In genomic region chr5:171390883-171391677, GRCh38 we compare ENCODE assay signal across 10 cellular contexts. TPM values are rescaled to one million over a fixed set of nuclear protein-coding genes. Genes with fewer than 3 reads are reported as not detected.
DNase-seq lines count a peak whose midpoint lies in the region; ATAC-seq, FAIRE-seq and TF ChIP-seq lines count a peak whose summit lies in the region.
"Had no signal": no experiment of that assay in that cellular context is flagged by ENCODE, and none has a peak within 500 bp of the region (broad histone marks: within the 10 kb centered on the region; RNA-seq: fewer than 3 reads in every experiment).

No MANE protein-coding gene starts in this region.

- no peaks in the 10 kb centered on the region for H3F3A ChIP-seq in Loucy (ENCODE audit: low read depth)

- peaks cover 54% of the 10 kb centered on the region for H3K4me1 Mint-ChIP-seq in nephron progenitor cell

- no peaks in the 10 kb centered on the region for H3K9me2 ChIP-seq in Loucy (replicated peaks; ENCODE audit: low read depth, low read length)

- 42 to 54% (median 45%) methylated on average over 8 of the region's 8 CpGs for WGBS in small intestine, 3 donors

- H3K9me3 ChIP-seq in ES-I3 (ENCODE audit: control insufficient read depth, insufficient read depth, low read length) (no peaks in the 10 kb centered on the region), Loucy (ENCODE audit: insufficient read depth, low read depth, low read length) (no peaks in the 10 kb centered on the region), small intestine (ENCODE audit: control insufficient read depth, low read depth) (no peaks in the 10 kb centered on the region)
- H3K9me3 ChIP-seq: neutrophil had no signal

- no peak for DNase-seq in brain microvascular endothelial cell
- DNase-seq in nephron progenitor cell = no peak
- DNase-seq in small intestine = no peak
- DNase-seq: Right ventricle myocardium superior had no signal

- H3K4me3 Mint-ChIP-seq in nephron progenitor cell = peak overlapping the region; percentile 98

- peaks cover 72% of the 10 kb centered on the region for H3K36me3 Mint-ChIP-seq in nephron progenitor cell (ENCODE audit: low read depth)

- H3K27me3 ChIP-seq in Loucy (ENCODE audit: insufficient read depth, low read length, poor library complexity, severe bottlenecking) (no peaks in the 10 kb centered on the region), brain microvascular endothelial cell (replicated peaks) (no peaks in the 10 kb centered on the region), small intestine (ENCODE audit: control insufficient read depth in 2 of 2, insufficient read depth in 2 of 2, low read length in 2 of 2) (no peaks in the 10 kb centered on the region)
- H3K27me3 ChIP-seq: neutrophil had no signal

- TF ChIP-seq CTCF in Loucy (conservative IDR thresholded peaks at IDR 0.05; ENCODE audit: low read length) = no peak
- TF ChIP-seq CTCF in brain microvascular endothelial cell (IDR thresholded peaks at IDR 0.05; ENCODE audit: low read depth, low read length, missing control alignments) = no peak
- no peak for TF ChIP-seq CTCF in nephron progenitor cell (IDR thresholded peaks at IDR 0.05)

- peak overlapping the region; percentile 96 for H3K4me3 ChIP-seq in Loucy (ENCODE audit: low read length, poor library complexity, severe bottlenecking)
- peak overlapping the region; percentile 98 for H3K4me3 ChIP-seq in brain microvascular endothelial cell (ENCODE audit: low read depth, low read length)
- no peak overlapping the region for H3K4me3 ChIP-seq in small intestine (ENCODE audit: low read depth in 1 of 2, low read length in 2 of 2)

- no peak overlapping the region for H3K27ac ChIP-seq in brain microvascular endothelial cell
- H3K27ac ChIP-seq in small intestine (ENCODE audit: low read depth in 1 of 2, low read length in 1 of 2) = no peak overlapping the region
- H3K27ac ChIP-seq: neutrophil had no signal

- no peaks in the 10 kb centered on the region for H3K9me3 Mint-ChIP-seq in nephron progenitor cell

- H3K36me3 ChIP-seq in ES-I3 (ENCODE audit: insufficient read depth, low read length) = peaks cover 44% of the 10 kb centered on the region
- H3K36me3 ChIP-seq in Loucy (ENCODE audit: insufficient read depth, low read length) = peaks cover 56% of the 10 kb centered on the region
- H3K36me3 ChIP-seq in brain microvascular endothelial cell (replicated peaks) = peaks cover 57% of the 10 kb centered on the region
- H3K36me3 ChIP-seq in small intestine (ENCODE audit: control insufficient read depth in 2 of 2, insufficient read depth in 2 of 2, low read length in 2 of 2) = peaks cover 7 to 15% of the 10 kb centered on the region in 2 donors

- in situ Hi-C loops in brain microvascular endothelial cell (cut with HindIII; ENCODE audit: low pct_ligation_motif_present, low sequenced_read_pairs) = no loop called here

- H3K79me2 ChIP-seq in Loucy (ENCODE audit: insufficient read depth, low read length) = peaks cover 84% of the 10 kb centered on the region

- 0 out of 2 replicates have a peak, but pooled peaks cover 14% of the 10 kb centered on the region for H3K4me1 ChIP-seq in ES-I3 (ENCODE audit: insufficient read depth, low read length)
- peaks cover 23% of the 10 kb centered on the region for H3K4me1 ChIP-seq in Loucy (ENCODE audit: insufficient read depth, low read length, poor library complexity, severe bottlenecking)
- peaks cover 0 to 7% of the 10 kb centered on the region in 2 donors for H3K4me1 ChIP-seq in small intestine (ENCODE audit: control insufficient read depth in 2 of 2, insufficient read depth in 1 of 2, low read depth in 1 of 2, low read length in 1 of 2)

- no peaks in the 10 kb centered on the region for H3K27me3 Mint-ChIP-seq in nephron progenitor cell (ENCODE audit: low read depth, poor library complexity)

- H3K4me2 ChIP-seq in Loucy (ENCODE audit: low read depth, low read length, poor library complexity, severe bottlenecking) = peak overlapping the region; percentile 88

- ATAC-seq in HG03097 (IDR thresholded peaks at IDR 0.05; ENCODE audit: low FRiP score, unreplicated experiment) (no peak), GM18517 (IDR thresholded peaks at IDR 0.05; ENCODE audit: unreplicated experiment) (no peak), HG02981 (IDR thresholded peaks at IDR 0.05; ENCODE audit: unreplicated experiment) (no peak)

- H3K9ac ChIP-seq in ES-I3 (ENCODE audit: low read depth, low read length) = peak overlapping the region; percentile 74; the same call in 1 of the 2 replicates
- peak overlapping the region; percentile 94 for H3K9ac ChIP-seq in Loucy (ENCODE audit: low read depth, low read length, poor library complexity, severe bottlenecking)

- FAIRE-seq in small intestine (lab: Jason Lieb, UNC) = no peak

- no peak overlapping the region for H2AFZ ChIP-seq in Loucy (ENCODE audit: low read length)

- peaks cover 83% of the 10 kb centered on the region for H4K20me1 ChIP-seq in Loucy (ENCODE audit: insufficient read depth, low read length, poor library complexity, severe bottlenecking)

- peak overlapping the region; percentile 87 for H3K27ac Mint-ChIP-seq in nephron progenitor cell

RNA-seq across cellular contexts. Expression of gene NPM1, which starts 3.4 kb away (rescaled TPM):
- 1,000 to 10,000 TPM; 1,717 to 3,094 (median 2,048) TPM for polyA plus RNA-seq in small intestine

RNA-seq across cellular contexts. Expression of gene FGF18, which starts 28.4 kb away (rescaled TPM):
- 1 to 10 TPM in 1 of 3 donors, under 1 TPM in 2; 0.54 to 2.0 (median 0.67) TPM for polyA plus RNA-seq in small intestine

Comparison
In these comparisons a context has a peak if more than half of its experiments do, and no peak if none do; other contexts are left out.
1. H3K4me3 ChIP-seq: peak in Loucy (single experiment) and brain microvascular endothelial cell (single experiment); none in small intestine (0 of 2).